Comparison of ENCODE assay signal across 23 cellular contexts in genomic region chr5:95511606-95512005, GRCh38.
"Had no signal": no experiment of that assay in that cellular context is flagged by ENCODE, and none has a peak within 500 bp of the region (broad histone marks: within the 10 kb centered on the region; RNA-seq: fewer than 3 reads in every experiment).

No MANE protein-coding gene starts in this region.

- H3K4me3 Mint-ChIP-seq: dendritic cell treated with granulocyte-macrophage colony-stimulating factor and Interleukin-4, amounts not matched to agents 40 ng/mL and 50 ng/mL, for 4 days; effector memory CD8-positive, alpha-beta T cell; endodermal cell; immature natural killer cell; naive thymus-derived CD4-positive, alpha-beta T cell had no signal

- ATAC-seq: effector memory CD8-positive, alpha-beta T cell; esophagus mucosa; foreskin keratinocyte; gastroesophageal sphincter; heart left ventricle; left cardiac atrium; left lung; left ventricle myocardium superior; lower lobe of right lung; naive thymus-derived CD4-positive, alpha-beta T cell had no signal

- H3K9me3 ChIP-seq: colonic mucosa, esophagus squamous epithelium, gastroesophageal sphincter, heart left ventricle, left lung, lower lobe of right lung had no signal

- H2AFZ ChIP-seq: hepatocyte had no signal

- DNase-seq: colonic mucosa; cortex of kidney; effector CD8-positive, alpha-beta T cell; effector memory CD8-positive, alpha-beta T cell; endodermal cell; erythroblast; esophagus squamous epithelium; foreskin keratinocyte; heart left ventricle; hypothalamus; immature natural killer cell; left cardiac atrium; left ventricle myocardium superior; lower lobe of right lung; mesenchymal stem cell; midbrain; naive thymus-derived CD4-positive, alpha-beta T cell had no signal

- H3K27me3 ChIP-seq: colonic mucosa, esophagus squamous epithelium, foreskin keratinocyte, gastroesophageal sphincter, heart left ventricle, hepatocyte, left lung had no signal

- H3K27me3 Mint-ChIP-seq: dendritic cell treated with granulocyte-macrophage colony-stimulating factor and Interleukin-4, amounts not matched to agents 40 ng/mL and 50 ng/mL, for 4 days; effector memory CD8-positive, alpha-beta T cell; naive thymus-derived CD4-positive, alpha-beta T cell had no signal

- H3K4me1 Mint-ChIP-seq: immature natural killer cell had no signal

- H3K4me3 ChIP-seq: colonic mucosa, esophagus squamous epithelium, gastroesophageal sphincter, heart left ventricle, hepatocyte, left lung, lower lobe of right lung had no signal

- H3K4me2 ChIP-seq: hepatocyte had no signal

- H3K4me1 ChIP-seq: colonic mucosa, esophagus squamous epithelium, foreskin keratinocyte, gastroesophageal sphincter, heart left ventricle, left lung, lower lobe of right lung had no signal

- H3K79me2 ChIP-seq: hepatocyte had no signal

- H3K27ac ChIP-seq: colonic mucosa, epithelial cell of prostate, esophagus squamous epithelium, foreskin keratinocyte, gastroesophageal sphincter, heart left ventricle, hepatocyte, left lung, lower lobe of right lung had no signal

- H3K27ac Mint-ChIP-seq: dendritic cell treated with granulocyte-macrophage colony-stimulating factor and Interleukin-4, amounts not matched to agents 40 ng/mL and 50 ng/mL, for 4 days; effector memory CD8-positive, alpha-beta T cell; endodermal cell had no signal

- H3K9me3 Mint-ChIP-seq: dendritic cell treated with granulocyte-macrophage colony-stimulating factor and Interleukin-4, amounts not matched to agents 40 ng/mL and 50 ng/mL, for 4 days; effector memory CD8-positive, alpha-beta T cell; endodermal cell; immature natural killer cell; naive thymus-derived CD4-positive, alpha-beta T cell had no signal
